Comparison of ENCODE assay signal across 29 cellular contexts in genomic region chr2:10771786-10772185, GRCh38. TPM values are rescaled to one million over a fixed set of nuclear protein-coding genes. Genes with fewer than 3 reads are reported as not detected.
"Had no signal": no experiment of that assay in that cellular context is flagged by ENCODE, and none has a peak within 500 bp of the region (broad histone marks: within the 10 kb centered on the region; RNA-seq: fewer than 3 reads in every experiment).

No MANE protein-coding gene starts in this region.

- H3K4me2 ChIP-seq: hepatocyte, smooth muscle cell had no signal

- H3K27me3 ChIP-seq: dorsolateral prefrontal cortex, gastrocnemius medialis, hepatocyte, left lung, neutrophil, right atrium auricular region, testis, tibial nerve, upper lobe of left lung had no signal

- H3K4me3 ChIP-seq: dorsolateral prefrontal cortex, gastrocnemius medialis, hepatocyte, left lung, prostate gland, right atrium auricular region, smooth muscle cell, testis, tibial nerve, upper lobe of left lung had no signal

- H3K9me3 ChIP-seq: gastrocnemius medialis, left lung, neutrophil, prostate gland, right atrium auricular region, testis, tibial nerve, upper lobe of left lung had no signal

- H3K79me2 ChIP-seq: hepatocyte, parathyroid adenoma had no signal

- FAIRE-seq: kidney, urothelium cell line had no signal

- H3K9ac ChIP-seq: parathyroid adenoma had no signal

- H3K36me3 ChIP-seq: gastrocnemius medialis, neutrophil, prostate gland, right atrium auricular region, upper lobe of left lung had no signal

- ATAC-seq: esophagus mucosa; gastrocnemius medialis; left lung; naive thymus-derived CD8-positive, alpha-beta T cell; sciatic nerve; stimulated activated effector memory CD8-positive, alpha-beta T cell treated with anti-CD3 and anti-CD28 coated beads, Interleukin-12 subunit alpha, Interleukin-12 subunit beta, amount 100 ng/mL, for 72 hours; stimulated activated naive CD8-positive, alpha-beta T cell treated with anti-CD3 and anti-CD28 coated beads, Interleukin-15, Interleukin-2, amounts not matched to agents 100 U/mL and 50 U/mL, for 24 hours had no signal

- H3K27ac ChIP-seq: dorsolateral prefrontal cortex, gastrocnemius medialis, hepatocyte, left lung, neutrophil, parathyroid adenoma, prostate gland, right atrium auricular region, testis, tibial nerve, upper lobe of left lung had no signal

- H2AFZ ChIP-seq: hepatocyte, parathyroid adenoma had no signal

- DNase-seq: cerebellar nuclear complex; effector CD4-positive, alpha-beta T cell; foreskin fibroblast; gastrocnemius medialis; mesendoderm; naive thymus-derived CD8-positive, alpha-beta T cell; stimulated activated CD4-positive, alpha-beta T cell treated with anti-CD3 and anti-CD28 coated beads, Interleukin-2, amount 100 ng/mL, for 24 hours; stimulated activated CD4-positive, alpha-beta T cell treated with anti-CD3 and anti-CD28 coated beads, Interleukin-4, amount 100 ng/mL, for 24 hours; stimulated activated naive CD8-positive, alpha-beta T cell treated with anti-CD3 and anti-CD28 coated beads, Interleukin-15, Interleukin-2, amounts not matched to agents 100 U/mL and 50 U/mL, for 24 hours; substantia nigra; testis had no signal

- H3K4me1 ChIP-seq: gastrocnemius medialis, left lung had no signal

RNA-seq across cellular contexts. Expression of gene ATP6V1C2, which starts 50.4 kb away (rescaled TPM):
- total RNA-seq: gastrocnemius medialis, glomerular endothelial cell, myocyte had no signal
- polyA plus RNA-seq: neural cell had no signal
